In genomic region chr1:245306020-245306419, GRCh38 we compare ENCODE assay signal across 38 cellular contexts.
"Had no signal": no experiment of that assay in that cellular context is flagged by ENCODE, and none has a peak within 500 bp of the region (broad histone marks: within the 10 kb centered on the region; RNA-seq: fewer than 3 reads in every experiment).

No MANE protein-coding gene starts in this region.

- H3K36me3 Mint-ChIP-seq: activated naive CD4-positive, alpha-beta T cell treated with anti-CD3 and anti-CD28 coated beads, Interleukin-2, amount 10 ng/mL, durations not matched to agents 7 days and 5 days; activated naive CD4-positive, alpha-beta T cell treated with anti-CD3 and anti-CD28 coated beads, Interleukin-2, amount 50 U/mL, for 24 hours; activated naive CD4-positive, alpha-beta T cell treated with anti-CD3 and anti-CD28 coated beads, Interleukin-2, amount 50 U/mL, for 72 hours; activated naive CD8-positive, alpha-beta T cell; activated naive CD8-positive, alpha-beta T cell treated with anti-CD3 and anti-CD28 coated beads for 36 hours; activated naive CD8-positive, alpha-beta T cell treated with anti-CD3 and anti-CD28 coated beads, Interleukin-2, amount 10 ng/mL, durations not matched to agents 7 days and 5 days had no signal

- H3K36me3 ChIP-seq: adrenal gland, ascending aorta, brain microvascular endothelial cell, breast epithelium, cardiac muscle cell had no signal

- H3K4me3 ChIP-seq: adrenal gland, ascending aorta, body of pancreas, breast epithelium, cardiac muscle cell had no signal

- H3K27ac Mint-ChIP-seq: activated naive CD4-positive, alpha-beta T cell treated with anti-CD3 and anti-CD28 coated beads for 36 hours; activated naive CD4-positive, alpha-beta T cell treated with anti-CD3 and anti-CD28 coated beads, Interleukin-2, amount 10 ng/mL, durations not matched to agents 7 days and 5 days; activated naive CD4-positive, alpha-beta T cell treated with anti-CD3 and anti-CD28 coated beads, Interleukin-2, amount 50 U/mL, for 24 hours; activated naive CD4-positive, alpha-beta T cell treated with anti-CD3 and anti-CD28 coated beads, Interleukin-2, amount 50 U/mL, for 72 hours; activated naive CD8-positive, alpha-beta T cell; activated naive CD8-positive, alpha-beta T cell treated with anti-CD3 and anti-CD28 coated beads for 36 hours; activated naive CD8-positive, alpha-beta T cell treated with anti-CD3 and anti-CD28 coated beads, Interleukin-2, amount 10 ng/mL, durations not matched to agents 7 days and 5 days; activated naive CD8-positive, alpha-beta T cell treated with anti-CD3 and anti-CD28 coated beads, Interleukin-2, amount 50 U/mL, for 24 hours; activated T-cell treated with anti-CD3 and anti-CD28 coated beads, Interleukin-2, amount 50 U/mL, for 24 hours; activated T-cell treated with anti-CD3 and anti-CD28 coated beads, Interleukin-2, amount 50 U/mL, for 72 hours; activated T-helper 1 cell treated with anti-CD3 and anti-CD28 coated beads, Interleukin-12 subunit alpha, Interleukin-12 subunit beta, Interleukin-2, Interleukin-4 antibody, amounts not matched to agents 30 ng/mL and 10 ng/mL and 1 ng/mL, durations not matched to agents 14 hours and 24 hours and 36 hours; activated T-helper 17 cell treated with anti-CD3 and anti-CD28 coated beads, Interleukin-2, amount 50 U/mL, for 72 hours; activated T-helper 2 cell treated with anti-CD3 and anti-CD28 coated beads, Interferon-gamma antibody, Interleukin-2, Interleukin-4, amounts not matched to agents 10 μg/mL and 5 μg/mL and 100 μg/mL, durations not matched to agents 14 hours and 24 hours and 36 hours had no signal

- H3K9me3 Mint-ChIP-seq: activated naive CD4-positive, alpha-beta T cell treated with anti-CD3 and anti-CD28 coated beads for 36 hours; activated naive CD4-positive, alpha-beta T cell treated with anti-CD3 and anti-CD28 coated beads, Interleukin-2, amount 50 U/mL, for 24 hours; activated naive CD4-positive, alpha-beta T cell treated with anti-CD3 and anti-CD28 coated beads, Interleukin-2, amount 50 U/mL, for 72 hours; activated naive CD8-positive, alpha-beta T cell treated with anti-CD3 and anti-CD28 coated beads for 36 hours; activated naive CD8-positive, alpha-beta T cell treated with anti-CD3 and anti-CD28 coated beads, Interleukin-2, amount 10 ng/mL, durations not matched to agents 7 days and 5 days; activated T-cell treated with anti-CD3 and anti-CD28 coated beads, Interleukin-2, amount 50 U/mL, for 24 hours; activated T-cell treated with anti-CD3 and anti-CD28 coated beads, Interleukin-2, amount 50 U/mL, for 72 hours; activated T-helper 1 cell treated with anti-CD3 and anti-CD28 coated beads, Interleukin-12 subunit alpha, Interleukin-12 subunit beta, Interleukin-2, Interleukin-4 antibody, amounts not matched to agents 30 ng/mL and 10 ng/mL and 1 ng/mL, durations not matched to agents 14 hours and 24 hours and 36 hours; activated T-helper 17 cell treated with anti-CD3 and anti-CD28 coated beads, Interleukin-2, amount 50 U/mL, for 72 hours; activated T-helper 2 cell treated with anti-CD3 and anti-CD28 coated beads, Interferon-gamma antibody, Interleukin-2, Interleukin-4, amounts not matched to agents 10 μg/mL and 5 μg/mL and 100 μg/mL, durations not matched to agents 14 hours and 24 hours and 36 hours; central memory CD8-positive, alpha-beta T cell had no signal

- ATAC-seq: activated naive CD4-positive, alpha-beta T cell treated with anti-CD3 and anti-CD28 coated beads, Interleukin-2, amount 50 U/mL, for 72 hours; activated naive CD8-positive, alpha-beta T cell treated with anti-CD3 and anti-CD28 coated beads, Interleukin-2, amount 50 U/mL, for 24 hours; activated T-cell treated with anti-CD3 and anti-CD28 coated beads, Interleukin-2, amount 50 U/mL, for 4 hours; activated T-cell treated with anti-CD3 and anti-CD28 coated beads, Interleukin-2, amount 50 U/mL, for 72 hours; activated T-helper 17 cell treated with anti-CD3 and anti-CD28 coated beads, Interleukin-2, amount 50 U/mL, for 72 hours; body of pancreas had no signal

- H3K9me3 ChIP-seq: adrenal gland, ascending aorta, body of pancreas, breast epithelium had no signal

- H3K27me3 ChIP-seq: ascending aorta, brain microvascular endothelial cell, cardiac muscle cell had no signal

- DNase-seq: activated effector memory CD4-positive, alpha-beta T cell treated with anti-CD3 and anti-CD28 coated beads, Interleukin-2, amount 50 U/mL, for 16 hours; activated effector memory CD4-positive, alpha-beta T cell treated with Interleukin-2 at 50 U/mL for 16 hours; activated gamma-delta T cell; activated gamma-delta T cell treated with Interleukin-2 at 50 U/mL for 16 hours; activated naive CD4-positive, alpha-beta T cell; activated naive CD4-positive, alpha-beta T cell treated with anti-CD3 and anti-CD28 coated beads for 36 hours; activated naive CD4-positive, alpha-beta T cell treated with anti-CD3 and anti-CD28 coated beads, Interleukin-2, amount 10 ng/mL, durations not matched to agents 7 days and 5 days; activated naive CD4-positive, alpha-beta T cell treated with anti-CD3 and anti-CD28 coated beads, Interleukin-2, amount 50 U/mL, for 16 hours; activated naive CD4-positive, alpha-beta T cell treated with Interleukin-2 at 50 U/mL for 16 hours; activated naive CD8-positive, alpha-beta T cell treated with anti-CD3 and anti-CD28 coated beads for 36 hours; activated naive CD8-positive, alpha-beta T cell treated with anti-CD3 and anti-CD28 coated beads, Interleukin-2, amount 10 ng/mL, durations not matched to agents 7 days and 5 days; activated naive CD8-positive, alpha-beta T cell treated with anti-CD3 and anti-CD28 coated beads, Interleukin-2, amount 50 U/mL, for 24 hours; activated T-cell treated with anti-CD3 and anti-CD28 coated beads, Interleukin-2, amount 50 U/mL, for 24 hours; activated T-cell treated with anti-CD3 and anti-CD28 coated beads, Interleukin-2, amount 50 U/mL, for 4 hours; activated T-cell treated with anti-CD3 and anti-CD28 coated beads, Interleukin-2, amount 50 U/mL, for 48 hours; activated T-cell treated with anti-CD3 and anti-CD28 coated beads, Interleukin-2, amount 50 U/mL, for 72 hours; adrenal gland; amniotic stem cell; amygdala; anterior cingulate cortex; aorta; body of pancreas; brain microvascular endothelial cell; caudate nucleus; central memory CD4-positive, alpha-beta T cell; cerebellar nuclear complex had no signal

- FAIRE-seq: astrocyte, bronchial epithelial cell had no signal

- H3K4me1 ChIP-seq: ascending aorta had no signal

- H3K27ac ChIP-seq: adrenal gland, ascending aorta, body of pancreas, brain microvascular endothelial cell, breast epithelium had no signal

- H3K4me3 Mint-ChIP-seq: activated naive CD4-positive, alpha-beta T cell treated with anti-CD3 and anti-CD28 coated beads for 36 hours; activated naive CD4-positive, alpha-beta T cell treated with anti-CD3 and anti-CD28 coated beads, Interleukin-2, amount 10 ng/mL, durations not matched to agents 7 days and 5 days; activated naive CD4-positive, alpha-beta T cell treated with anti-CD3 and anti-CD28 coated beads, Interleukin-2, amount 50 U/mL, for 24 hours; activated naive CD8-positive, alpha-beta T cell; activated naive CD8-positive, alpha-beta T cell treated with anti-CD3 and anti-CD28 coated beads for 36 hours; activated naive CD8-positive, alpha-beta T cell treated with anti-CD3 and anti-CD28 coated beads, Interleukin-2, amount 10 ng/mL, durations not matched to agents 7 days and 5 days; activated naive CD8-positive, alpha-beta T cell treated with anti-CD3 and anti-CD28 coated beads, Interleukin-2, amount 50 U/mL, for 24 hours; activated T-cell treated with anti-CD3 and anti-CD28 coated beads, Interleukin-2, amount 50 U/mL, for 24 hours; activated T-cell treated with anti-CD3 and anti-CD28 coated beads, Interleukin-2, amount 50 U/mL, for 4 hours; activated T-cell treated with anti-CD3 and anti-CD28 coated beads, Interleukin-2, amount 50 U/mL, for 72 hours; activated T-helper 1 cell treated with anti-CD3 and anti-CD28 coated beads, Interleukin-12 subunit alpha, Interleukin-12 subunit beta, Interleukin-2, Interleukin-4 antibody, amounts not matched to agents 30 ng/mL and 10 ng/mL and 1 ng/mL, durations not matched to agents 14 hours and 24 hours and 36 hours; activated T-helper 17 cell treated with anti-CD3 and anti-CD28 coated beads, Interleukin-2, amount 50 U/mL, for 72 hours; central memory CD8-positive, alpha-beta T cell had no signal
